Comparison of ENCODE assay signal across 16 cellular contexts in genomic region chr19:14439014-14439413, GRCh38. TPM values are rescaled to one million over a fixed set of nuclear protein-coding genes. Genes with fewer than 3 reads are reported as not detected.
DNase-seq lines count a peak whose midpoint lies in the region; ATAC-seq and TF ChIP-seq lines count a peak whose summit lies in the region.
"Had no signal": no experiment of that assay in that cellular context is flagged by ENCODE, and none has a peak within 500 bp of the region (broad histone marks: within the 10 kb centered on the region; RNA-seq: fewer than 3 reads in every experiment).

No MANE protein-coding gene starts in this region.

- TF ChIP-seq POLR2A in IMR-90 (IDR thresholded peaks at IDR 0.05; ENCODE audit: low read depth, low read length), result no peak

- CTCF ChIA-PET in IMR-90 (lab: Yijun Ruan, JAX), result no interaction called here
- CTCF ChIA-PET in activated CD4-positive, alpha-beta memory T cell treated with anti-CD3 and anti-CD28 coated beads for 36 hours (lab: Charles Lee), result interaction anchor here (0.7 to 3.4 kb wide), 2 partner anchors 41 to 91 kb away, joined by 4 to 17 read pairs; no protein-coding TSS in a partner anchor
- CTCF ChIA-PET in naive thymus-derived CD4-positive, alpha-beta T cell (lab: Charles Lee), result interaction anchor here (0.7 kb wide), 1 partner anchor 1656 kb away, joined by 4 read pairs; no protein-coding TSS in a partner anchor

- peaks cover 21 to 79% of the 10 kb centered on the region in 2 experiments for H3K79me1 ChIP-seq in IMR-90 (ENCODE audit: low read depth in 1 of 2, low read length in 2 of 2)

- TF ChIP-seq RAD21 in IMR-90 (IDR thresholded peaks at IDR 0.05; ENCODE audit: low read length), result no peak

- no peak overlapping the region for H4K8ac ChIP-seq in IMR-90 (ENCODE audit: low read depth in 2 of 2, low read length in 2 of 2)

- WGBS in IMR-90 (ENCODE audit: extremely low coverage in 2 of 2, insufficient read length in 1 of 2), 2 experiments, result 80% methylated on average over 8 of the region's 9 CpGs; no CpG with 5 or more reads in 1 of the 2 experiments

- no peak for TF ChIP-seq CTCF in IMR-90 (conservative IDR thresholded peaks at IDR 0.05; ENCODE audit: low read depth, low read length)

- H3K27ac ChIP-seq in IMR-90 (ENCODE audit: insufficient read depth, low read length), result no peak overlapping the region
- peak overlapping the region; percentile 41 for H3K27ac ChIP-seq in naive thymus-derived CD4-positive, alpha-beta T cell (ENCODE audit: low read depth, low read length)

- H3K56ac ChIP-seq in IMR-90 (ENCODE audit: extremely low read depth, insufficient read depth, low read length), result no peak overlapping the region

- H3K4me1 Mint-ChIP-seq in T-helper 1 cell treated with Interleukin-12 subunit alpha and Interleukin-12 subunit beta and Interleukin-4 antibody, amounts not matched to agents 30 μg/mL and 1 μg/mL, for 36 hours (ENCODE audit: low read depth), result peaks cover 32% of the 10 kb centered on the region
- peaks cover 49% of the 10 kb centered on the region for H3K4me1 Mint-ChIP-seq in activated CD4-positive, alpha-beta memory T cell treated with anti-CD3 and anti-CD28 coated beads for 36 hours (ENCODE audit: low read depth)
- peaks cover 31 to 77% (median 56%) of the 10 kb centered on the region in 7 donors for H3K4me1 Mint-ChIP-seq in naive thymus-derived CD4-positive, alpha-beta T cell

- no peaks in the 10 kb centered on the region for H3K9me3 Mint-ChIP-seq in T-helper 1 cell treated with Interleukin-12 subunit alpha and Interleukin-12 subunit beta and Interleukin-4 antibody, amounts not matched to agents 30 μg/mL and 1 μg/mL, for 36 hours
- no peaks in the 10 kb centered on the region for H3K9me3 Mint-ChIP-seq in activated CD4-positive, alpha-beta memory T cell treated with anti-CD3 and anti-CD28 coated beads for 36 hours
- H3K9me3 Mint-ChIP-seq in naive thymus-derived CD4-positive, alpha-beta T cell, result no peaks in the 10 kb centered on the region
- H3K9me3 Mint-ChIP-seq: type B pancreatic cell had no signal

- DNase-seq in T-helper 1 cell (no peak), IMR-90 (no peak), DMS79 treated with DMSO at 0.1 percent for 48 hours (lab: John Stamatoyannopoulos, UW) (no peak), NCI-H1417 (lab: John Stamatoyannopoulos, UW) (no peak)
- no peak for DNase-seq in activated CD4-positive, alpha-beta memory T cell treated with anti-CD3 and anti-CD28 coated beads for 36 hours
- DNase-seq in naive thymus-derived CD4-positive, alpha-beta T cell, result no peak
- DNase-seq: 8988T; activated CD4-positive, CD25-positive, alpha-beta regulatory T cell; activated naive CD4-positive, alpha-beta T cell treated with Interleukin-2 at 50 U/mL for 16 hours; mesenchymal stem cell; NCI-H187; NCI-H748 treated with DMSO at 0.1 percent for 48 hours; stimulated activated CD4-positive, alpha-beta T cell treated with anti-CD3 and anti-CD28 coated beads, Interleukin-12 subunit alpha, Interleukin-12 subunit beta, amount 100 ng/mL, for 4 hours had no signal

- H3K27me3 ChIP-seq in IMR-90 (ENCODE audit: control insufficient read depth, insufficient read depth, low read length), result no peaks in the 10 kb centered on the region
- no peaks in the 10 kb centered on the region for H3K27me3 ChIP-seq in naive thymus-derived CD4-positive, alpha-beta T cell (ENCODE audit: control insufficient read depth in 2 of 2, insufficient read depth in 2 of 2, low read length in 2 of 2)

- no TSS peak for BruUV-seq in IMR-90 (replicated peaks; lab: Mats Ljungman, UMichigan)

- ATAC-seq in IMR-90 (ENCODE audit: low read depth) (no peak), GM18511 (IDR thresholded peaks at IDR 0.05; ENCODE audit: unreplicated experiment) (no peak)
- no peak for ATAC-seq in naive thymus-derived CD4-positive, alpha-beta T cell

- H3K4me3 Mint-ChIP-seq in T-helper 1 cell treated with Interleukin-12 subunit alpha and Interleukin-12 subunit beta and Interleukin-4 antibody, amounts not matched to agents 30 μg/mL and 1 μg/mL, for 36 hours, result peak overlapping the region; percentile 96
- no peak overlapping the region for H3K4me3 Mint-ChIP-seq in activated CD4-positive, alpha-beta memory T cell treated with anti-CD3 and anti-CD28 coated beads for 36 hours
- peak overlapping the region; percentile 45 to 99 (median 83) for H3K4me3 Mint-ChIP-seq in naive thymus-derived CD4-positive, alpha-beta T cell
- H3K4me3 Mint-ChIP-seq: type B pancreatic cell had no signal

- POLR2A ChIA-PET in IMR-90 (lab: Charles Lee; ENCODE audit: unreplicated experiment), result no interaction called here
- POLR2A ChIA-PET in activated CD4-positive, alpha-beta memory T cell treated with anti-CD3 and anti-CD28 coated beads for 36 hours (lab: Charles Lee), result no interaction called here
- POLR2A ChIA-PET in naive thymus-derived CD4-positive, alpha-beta T cell (lab: Charles Lee), result interaction anchor here (0.5 to 7.0 kb wide), 5 partner anchors 20 to 433 kb away, joined by 3 to 37 read pairs (median 3); partner anchors contain the start of genes DDX39A and RFX1

- intact Hi-C loops in IMR-90 (cut with micrococcal nuclease), result no loop called here
- intact Hi-C loops in activated CD4-positive, alpha-beta memory T cell treated with anti-CD3 and anti-CD28 coated beads for 36 hours (cut with micrococcal nuclease), result no loop called here
- intact Hi-C loops in naive thymus-derived CD4-positive, alpha-beta T cell (cut with micrococcal nuclease), result no loop called here

- H3K4me3 ChIP-seq in IMR-90 (ENCODE audit: insufficient read depth, low read depth, low read length), result no peak overlapping the region
- no peak overlapping the region for H3K4me3 ChIP-seq in naive thymus-derived CD4-positive, alpha-beta T cell (ENCODE audit: low read length)

- peak overlapping the region; percentile 21 for H3K27ac Mint-ChIP-seq in T-helper 1 cell treated with Interleukin-12 subunit alpha and Interleukin-12 subunit beta and Interleukin-4 antibody, amounts not matched to agents 30 μg/mL and 1 μg/mL, for 36 hours
- peak overlapping the region; percentile 88 for H3K27ac Mint-ChIP-seq in activated CD4-positive, alpha-beta memory T cell treated with anti-CD3 and anti-CD28 coated beads for 36 hours
- peak overlapping the region; percentile 82 to 96 (median 88) for H3K27ac Mint-ChIP-seq in naive thymus-derived CD4-positive, alpha-beta T cell
- H3K27ac Mint-ChIP-seq: type B pancreatic cell had no signal

- H3K27me3 Mint-ChIP-seq in T-helper 1 cell treated with Interleukin-12 subunit alpha and Interleukin-12 subunit beta and Interleukin-4 antibody, amounts not matched to agents 30 μg/mL and 1 μg/mL, for 36 hours (ENCODE audit: low read depth), result no peaks in the 10 kb centered on the region
- no peaks in the 10 kb centered on the region for H3K27me3 Mint-ChIP-seq in activated CD4-positive, alpha-beta memory T cell treated with anti-CD3 and anti-CD28 coated beads for 36 hours
- H3K27me3 Mint-ChIP-seq in naive thymus-derived CD4-positive, alpha-beta T cell, result no peaks in the 10 kb centered on the region
- H3K27me3 Mint-ChIP-seq: type B pancreatic cell had no signal

- H2BK5ac ChIP-seq in IMR-90 (ENCODE audit: low read depth, low read length, poor library complexity, severe bottlenecking), result no peak overlapping the region

- no peak overlapping the region for H4K91ac ChIP-seq in IMR-90 (ENCODE audit: insufficient read depth, low read depth, low read length)

- no peak overlapping the region for H2BK15ac ChIP-seq in IMR-90 (ENCODE audit: low read depth, low read length)

- H2BK20ac ChIP-seq in IMR-90 (ENCODE audit: low read depth, low read length), result no peak overlapping the region

- no peak overlapping the region for H2AFZ ChIP-seq in IMR-90 (replicated peaks; ENCODE audit: low read length, poor library complexity)

- peaks cover 22% of the 10 kb centered on the region for H3K36me3 Mint-ChIP-seq in T-helper 1 cell treated with Interleukin-12 subunit alpha and Interleukin-12 subunit beta and Interleukin-4 antibody, amounts not matched to agents 30 μg/mL and 1 μg/mL, for 36 hours (ENCODE audit: low read depth)
- H3K36me3 Mint-ChIP-seq in activated CD4-positive, alpha-beta memory T cell treated with anti-CD3 and anti-CD28 coated beads for 36 hours, result peaks cover 26% of the 10 kb centered on the region
- H3K36me3 Mint-ChIP-seq in naive thymus-derived CD4-positive, alpha-beta T cell, result peaks cover 0 to 31% (median 11%) of the 10 kb centered on the region in 5 donors

- H3K9me3 ChIP-seq in IMR-90 (ENCODE audit: control insufficient read depth, insufficient read depth, low read length), result no peaks in the 10 kb centered on the region
- no peaks in the 10 kb centered on the region for H3K9me3 ChIP-seq in naive thymus-derived CD4-positive, alpha-beta T cell (ENCODE audit: control insufficient read depth in 2 of 3, low read length in 3 of 3)

- no peak overlapping the region for H4K5ac ChIP-seq in IMR-90 (ENCODE audit: low read depth, low read length)

- H3K9me1 ChIP-seq in IMR-90 (ENCODE audit: insufficient read depth, low read length), result peaks cover 30% of the 10 kb centered on the region

- no peak overlapping the region for H2AK5ac ChIP-seq in IMR-90 (ENCODE audit: low read depth, low read length)

- no peak overlapping the region for H3K14ac ChIP-seq in IMR-90 (replicated peaks; ENCODE audit: low read depth, low read length)

- peaks cover 27% of the 10 kb centered on the region for H3K36me3 ChIP-seq in IMR-90 (ENCODE audit: control insufficient read depth, insufficient read depth, low read length)
- H3K36me3 ChIP-seq in naive thymus-derived CD4-positive, alpha-beta T cell (ENCODE audit: control insufficient read depth in 2 of 3, insufficient read depth in 3 of 3, low read length in 3 of 3), result peaks cover 8 to 27% (median 14%) of the 10 kb centered on the region in 3 experiments

- H3K4me1 ChIP-seq in IMR-90 (ENCODE audit: control insufficient read depth, insufficient read depth, low read length), result peaks cover 16% of the 10 kb centered on the region
- peaks cover 38 to 39% of the 10 kb centered on the region in 2 donors for H3K4me1 ChIP-seq in naive thymus-derived CD4-positive, alpha-beta T cell (ENCODE audit: control insufficient read depth in 2 of 2, insufficient read depth in 2 of 2, low read length in 2 of 2)

- H2BK120ac ChIP-seq in IMR-90 (ENCODE audit: low read depth, low read length), result no peak overlapping the region

- H3K23ac ChIP-seq in IMR-90 (ENCODE audit: low read depth, low read length), result no peak overlapping the region

- H2AK9ac ChIP-seq in IMR-90 (replicated peaks; ENCODE audit: low read depth, low read length, poor library complexity), result peak overlapping the region; percentile 72

- in situ Hi-C loops in IMR-90 (cut with MboI; ENCODE audit: low sequenced_read_pairs), result no loop called here

- peaks cover 34% of the 10 kb centered on the region for H4K20me1 ChIP-seq in IMR-90 (ENCODE audit: insufficient read depth, low read length)

- H3K18ac ChIP-seq in IMR-90 (ENCODE audit: low read depth, low read length), result no peak overlapping the region

- H3K9ac ChIP-seq in IMR-90 (ENCODE audit: low read depth, low read length), result no peak overlapping the region

- H3K4me2 ChIP-seq in IMR-90 (ENCODE audit: low read depth, low read length), result no peak overlapping the region

- dilution Hi-C loops in IMR-90 (cut with HindIII; ENCODE audit: low sequenced_read_pairs, unreplicated experiment), result no loop called here

- H3K4ac ChIP-seq in IMR-90 (ENCODE audit: low read depth, low read length), result no peak overlapping the region

RNA-seq across cellular contexts. Expression of gene PKN1, which starts 5.9 kb away (rescaled TPM):
- 39.4 and 41.4 TPM in 2 replicates for total RNA-seq in IMR-90 (2012; rRNA removed)
- 39.1 and 44.1 TPM in 2 replicates for polyA plus RNA-seq in IMR-90 (2012; rRNA removed)
- 58.6 and 63.1 TPM in 2 replicates for polyA plus RNA-seq in IMR-90 (2012; cell fraction: cytosol; rRNA removed)
- polyA plus RNA-seq in IMR-90 (2012; cell fraction: nucleus; rRNA removed; ENCODE audit: low replicate concordance), result 50.6 and 92.0 TPM in 2 replicates
- total RNA-seq in activated CD4-positive, alpha-beta memory T cell treated with anti-CD3 and anti-CD28 coated beads for 36 hours, result 100 to 1,000 TPM; 188 to 207 TPM
- total RNA-seq in naive thymus-derived CD4-positive, alpha-beta T cell, result 100 to 1,000 TPM; 194 to 211 (median 206) TPM
- 10 to 100 TPM; 47.2 to 88.2 TPM for polyA plus RNA-seq in naive thymus-derived CD4-positive, alpha-beta T cell

RNA-seq across cellular contexts. Expression of gene DDX39A, which starts 19.9 kb away (rescaled TPM):
- total RNA-seq in IMR-90 (2012; rRNA removed), result 77.5 and 83.0 TPM in 2 replicates
- 82.5 and 89.3 TPM in 2 replicates for polyA plus RNA-seq in IMR-90 (2012; rRNA removed)
- 49.4 and 53.9 TPM in 2 replicates for polyA plus RNA-seq in IMR-90 (2012; cell fraction: cytosol; rRNA removed)
- polyA plus RNA-seq in IMR-90 (2012; cell fraction: nucleus; rRNA removed; ENCODE audit: low replicate concordance), result 436 and 719 TPM in 2 replicates
- 100 to 1,000 TPM; 200 to 204 TPM for total RNA-seq in activated CD4-positive, alpha-beta memory T cell treated with anti-CD3 and anti-CD28 coated beads for 36 hours
- 100 to 1,000 TPM; 135 to 288 (median 215) TPM for total RNA-seq in naive thymus-derived CD4-positive, alpha-beta T cell
- 100 to 1,000 TPM in 1 of 2 donors, 10 to 100 TPM in 1; 98.6 to 134 TPM for polyA plus RNA-seq in naive thymus-derived CD4-positive, alpha-beta T cell

RNA-seq across cellular contexts. Expression of gene PTGER1, which starts 36.1 kb away (rescaled TPM):
- total RNA-seq in IMR-90 (2012; rRNA removed), result 0.28 and 0.54 TPM in 2 replicates
- polyA plus RNA-seq in IMR-90 (2012; rRNA removed), result 0.60 and 1.6 TPM in 2 replicates
- polyA plus RNA-seq in IMR-90 (2012; cell fraction: cytosol; rRNA removed), result 0.90 and 2.7 TPM in 2 replicates
- polyA plus RNA-seq in IMR-90 (2012; cell fraction: nucleus; rRNA removed; ENCODE audit: low replicate concordance), result 0.52 and 2.4 TPM in 2 replicates
- total RNA-seq in activated CD4-positive, alpha-beta memory T cell treated with anti-CD3 and anti-CD28 coated beads for 36 hours, result under 1 TPM; 0.29 to 0.41 TPM
- total RNA-seq in naive thymus-derived CD4-positive, alpha-beta T cell, result under 1 TPM in 1 of 5 experiments, not detected in 4; 0.46 TPM
- polyA plus RNA-seq in naive thymus-derived CD4-positive, alpha-beta T cell, result not detected

RNA-seq across cellular contexts. Expression of gene GIPC1, which starts 56.9 kb away (rescaled TPM):
- total RNA-seq in IMR-90 (2012; rRNA removed), result 74.2 and 77.5 TPM in 2 replicates
- polyA plus RNA-seq in IMR-90 (2012; rRNA removed), result 133 and 153 TPM in 2 replicates
- 151 and 196 TPM in 2 replicates for polyA plus RNA-seq in IMR-90 (2012; cell fraction: cytosol; rRNA removed)
- polyA plus RNA-seq in IMR-90 (2012; cell fraction: nucleus; rRNA removed; ENCODE audit: low replicate concordance), result 93.4 and 205 TPM in 2 replicates
- 10 to 100 TPM; 31.5 to 35.2 TPM for total RNA-seq in activated CD4-positive, alpha-beta memory T cell treated with anti-CD3 and anti-CD28 coated beads for 36 hours
- 10 to 100 TPM; 21.3 to 45.4 (median 24.7) TPM for total RNA-seq in naive thymus-derived CD4-positive, alpha-beta T cell
- polyA plus RNA-seq in naive thymus-derived CD4-positive, alpha-beta T cell, result 10 to 100 TPM; 34.0 to 46.1 TPM

RNA-seq across cellular contexts. Expression of gene ADGRE5, which starts 57.8 kb away (rescaled TPM):
- 7.5 and 7.7 TPM in 2 replicates for total RNA-seq in IMR-90 (2012; rRNA removed)
- 14.6 and 15.0 TPM in 2 replicates for polyA plus RNA-seq in IMR-90 (2012; rRNA removed)
- 8.9 and 17.0 TPM in 2 replicates for polyA plus RNA-seq in IMR-90 (2012; cell fraction: cytosol; rRNA removed)
- 20.5 and 31.2 TPM in 2 replicates for polyA plus RNA-seq in IMR-90 (2012; cell fraction: nucleus; rRNA removed; ENCODE audit: low replicate concordance)
- total RNA-seq in activated CD4-positive, alpha-beta memory T cell treated with anti-CD3 and anti-CD28 coated beads for 36 hours, result 100 to 1,000 TPM; 202 to 206 TPM
- 1,000 to 10,000 TPM in 1 of 5 experiments, 100 to 1,000 TPM in 4; 128 to 1,529 (median 215) TPM for total RNA-seq in naive thymus-derived CD4-positive, alpha-beta T cell
- 100 to 1,000 TPM; 122 to 214 TPM for polyA plus RNA-seq in naive thymus-derived CD4-positive, alpha-beta T cell

Comparison
In these comparisons a context has a peak if more than half of its experiments do, and no peak if none do; other contexts are left out.
1. H3K27ac Mint-ChIP-seq: peak in every context shown above with its lines; median percentile 88 in activated CD4-positive, alpha-beta memory T cell treated with anti-CD3 and anti-CD28 coated beads for 36 hours; 88 in naive thymus-derived CD4-positive, alpha-beta T cell; 21 in T-helper 1 cell treated with Interleukin-12 subunit alpha and Interleukin-12 subunit beta and Interleukin-4 antibody, amounts not matched to agents 30 μg/mL and 1 μg/mL, for 36 hours.